Comparison of ENCODE assay signal across 23 cellular contexts in the genomic region with DNA sequence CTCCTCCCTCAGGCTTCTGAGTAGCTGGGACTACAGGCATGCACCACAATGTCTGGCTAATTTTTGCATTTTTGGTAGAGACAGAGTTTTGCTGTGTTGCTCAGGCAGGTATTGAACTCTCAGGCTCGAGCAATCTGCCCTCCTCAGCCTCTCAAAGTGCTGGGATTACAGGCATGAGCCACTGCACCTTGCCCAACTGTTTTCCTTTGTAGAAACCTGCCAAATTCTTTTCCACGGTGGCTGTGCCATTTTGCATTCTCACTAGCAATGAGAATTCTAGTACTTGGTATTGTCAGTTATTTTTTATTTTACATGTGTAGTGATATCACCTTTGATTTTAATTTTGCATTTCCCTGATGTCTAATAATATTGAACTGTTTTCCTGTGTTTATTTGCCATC.
"Had no signal": no experiment of that assay in that cellular context is flagged by ENCODE, and none has a peak within 500 bp of the region (broad histone marks: within the 10 kb centered on the region; RNA-seq: fewer than 3 reads in every experiment).

No MANE protein-coding gene starts in this region.

- H3K27ac ChIP-seq: coronary artery, dorsolateral prefrontal cortex, parathyroid adenoma, right atrium auricular region, stomach, thyroid gland, upper lobe of right lung had no signal

- H3K27me3 Mint-ChIP-seq: activated CD4-positive, alpha-beta T cell treated with anti-CD3 and anti-CD28 coated beads, Interleukin-2, amount 10 ng/mL, durations not matched to agents 24 days and 14 days; activated naive CD8-positive, alpha-beta T cell; brain; naive B cell; stimulated activated naive B cell treated with anti-CD40 and anti-IgM and Interleukin-4, amounts not matched to agents 10 μg/mL and 1 μg/mL and 100 μg/mL, for 72 hours had no signal

- H3K9me3 ChIP-seq: right atrium auricular region, stomach, thyroid gland, upper lobe of right lung had no signal

- H3K4me1 ChIP-seq: parathyroid adenoma, right atrium auricular region, upper lobe of right lung had no signal

- H3K4me3 ChIP-seq: coronary artery, dorsolateral prefrontal cortex, right atrium auricular region, stomach, thyroid gland, upper lobe of right lung had no signal

- H3K9ac ChIP-seq: parathyroid adenoma had no signal

- H3K4me3 Mint-ChIP-seq: activated CD4-positive, alpha-beta T cell treated with anti-CD3 and anti-CD28 coated beads, Interleukin-2, amount 10 ng/mL, durations not matched to agents 24 days and 14 days; activated naive CD8-positive, alpha-beta T cell; activated T-cell treated with anti-CD3 and anti-CD28 coated beads, Interleukin-2, amount 50 U/mL, for 72 hours; brain; mesothelial cell of epicardium; naive B cell; stimulated activated naive B cell treated with anti-CD40 and anti-IgM and Interleukin-4, amounts not matched to agents 10 μg/mL and 1 μg/mL and 100 μg/mL, for 72 hours had no signal

- H3K27ac Mint-ChIP-seq: activated CD4-positive, alpha-beta T cell treated with anti-CD3 and anti-CD28 coated beads, Interleukin-2, amount 10 ng/mL, durations not matched to agents 24 days and 14 days; activated naive CD8-positive, alpha-beta T cell; activated T-cell treated with anti-CD3 and anti-CD28 coated beads, Interleukin-2, amount 50 U/mL, for 72 hours; mesothelial cell of epicardium; stimulated activated naive B cell treated with anti-CD40 and anti-IgM and Interleukin-4, amounts not matched to agents 10 μg/mL and 1 μg/mL and 100 μg/mL, for 72 hours had no signal

- H3K27me3 ChIP-seq: dorsolateral prefrontal cortex, right atrium auricular region, stomach, thyroid gland, upper lobe of right lung had no signal

- ATAC-seq: activated CD4-positive, CD25-positive, alpha-beta regulatory T cell treated with anti-CD3 and anti-CD28 coated beads, Interleukin-2, amount 50 U/mL, for 24 hours; activated T-cell treated with anti-CD3 and anti-CD28 coated beads, Interleukin-2, amount 50 U/mL, for 72 hours; stimulated activated naive B cell treated with anti-CD40 and anti-IgM and Interleukin-4, amounts not matched to agents 10 μg/mL and 1 μg/mL and 100 μg/mL, for 72 hours; upper lobe of right lung had no signal

- DNase-seq: activated CD4-positive, alpha-beta T cell treated with anti-CD3 and anti-CD28 coated beads, Interleukin-2, amount 10 ng/mL, durations not matched to agents 24 days and 14 days; activated effector memory CD4-positive, alpha-beta T cell treated with Interleukin-2 at 50 U/mL for 16 hours; activated naive CD4-positive, alpha-beta T cell treated with Interleukin-2 at 50 U/mL for 16 hours; activated T-cell treated with anti-CD3 and anti-CD28 coated beads for 4 hours; activated T-cell treated with anti-CD3 and anti-CD28 coated beads, Interleukin-2, amount 50 U/mL, for 72 hours; aorta; dorsolateral prefrontal cortex; effector memory CD4-positive, alpha-beta T cell; naive B cell; occipital lobe; stimulated activated CD4-positive, alpha-beta T cell treated with anti-CD3 and anti-CD28 coated beads, Interleukin-15, amount 100 ng/mL, for 24 hours; stimulated activated CD4-positive, alpha-beta T cell treated with anti-CD3 and anti-CD28 coated beads, Interleukin-2, amount 100 ng/mL, for 24 hours; stimulated activated naive B cell treated with anti-CD40 and anti-IgM and Interleukin-4, amounts not matched to agents 10 μg/mL and 1 μg/mL and 100 μg/mL, for 72 hours; stomach; upper lobe of right lung had no signal

- H3K36me3 ChIP-seq: right atrium auricular region, thyroid gland, upper lobe of right lung had no signal

- H3K9me3 Mint-ChIP-seq: activated CD4-positive, alpha-beta T cell treated with anti-CD3 and anti-CD28 coated beads, Interleukin-2, amount 10 ng/mL, durations not matched to agents 24 days and 14 days; activated T-cell treated with anti-CD3 and anti-CD28 coated beads, Interleukin-2, amount 50 U/mL, for 72 hours; naive B cell; stimulated activated naive B cell treated with anti-CD40 and anti-IgM and Interleukin-4, amounts not matched to agents 10 μg/mL and 1 μg/mL and 100 μg/mL, for 72 hours had no signal
